24 cellular contexts compared by ENCODE assay signal in the genomic region with DNA sequence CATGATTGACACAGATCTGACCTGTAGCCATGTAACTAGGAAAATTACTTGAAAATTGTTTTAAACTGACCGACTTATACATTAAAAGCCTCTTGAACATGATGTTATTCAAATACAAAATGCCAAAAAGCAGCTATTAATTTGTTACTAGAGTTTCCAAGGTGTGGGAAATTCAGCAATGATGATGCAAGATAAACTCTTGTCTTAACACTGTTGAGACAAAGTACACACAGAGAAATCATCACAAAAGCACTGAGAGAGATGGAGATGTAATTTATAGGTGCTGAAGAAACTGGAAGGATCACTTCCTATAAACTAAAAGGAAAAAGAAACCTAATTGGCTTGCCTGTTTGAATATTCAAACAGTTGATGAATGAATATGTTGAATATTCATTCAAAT. TPM values are rescaled to one million over a fixed set of nuclear protein-coding genes. Genes with fewer than 3 reads are reported as not detected.
DNase-seq lines count a peak whose midpoint lies in the region; ATAC-seq, FAIRE-seq and TF ChIP-seq lines count a peak whose summit lies in the region.
"Had no signal": no experiment of that assay in that cellular context is flagged by ENCODE, and none has a peak within 500 bp of the region (broad histone marks: within the 10 kb centered on the region; RNA-seq: fewer than 3 reads in every experiment).

No MANE protein-coding gene starts in this region.

- H3K9me3 Mint-ChIP-seq in activated naive CD4-positive, alpha-beta T cell treated with anti-CD3 and anti-CD28 coated beads, Interleukin-2, amount 50 U/mL, for 24 hours: no peaks in the 10 kb centered on the region
- H3K9me3 Mint-ChIP-seq in activated naive CD4-positive, alpha-beta T cell treated with anti-CD3 and anti-CD28 coated beads, Interleukin-2, amount 50 U/mL, for 72 hours: no peaks in the 10 kb centered on the region
- H3K9me3 Mint-ChIP-seq: activated CD4-positive, alpha-beta memory T cell treated with anti-CD3 and anti-CD28 coated beads, Interleukin-2, amount 10 ng/mL, durations not matched to agents 7 days and 5 days; WTC11 had no signal

- peak; percentile 21 for FAIRE-seq in endometrium (lab: Jason Lieb, UNC)
- FAIRE-seq: GM18507 had no signal

- H3K27ac ChIP-seq in muscle layer of duodenum (ENCODE audit: low read length): peak overlapping the region; percentile 88
- H3K27ac ChIP-seq in vagina: peak overlapping the region; percentile 72
- H3K27ac ChIP-seq: PC-9 had no signal

- H3K27me3 ChIP-seq in muscle layer of duodenum (ENCODE audit: low read depth, low read length) (no peaks in the 10 kb centered on the region), vagina (no peaks in the 10 kb centered on the region)

- DNase-seq in activated naive CD4-positive, alpha-beta T cell treated with anti-CD3 and anti-CD28 coated beads, Interleukin-2, amount 50 U/mL, for 72 hours (ENCODE audit: low spot score in 2 of 2): no peak
- DNase-seq in vagina (ENCODE audit: extremely low spot score in 2 of 2): no peak
- DNase-seq in posterior cingulate gyrus: no peak
- DNase-seq: ACHN; activated CD4-positive, alpha-beta memory T cell treated with anti-CD3 and anti-CD28 coated beads, Interleukin-2, amount 10 ng/mL, durations not matched to agents 7 days and 5 days; activated T-cell treated with anti-CD3 and anti-CD28 coated beads for 4 hours; C1 segment of cervical spinal cord; central memory CD4-positive, alpha-beta T cell; head of caudate nucleus; KG1; left ventricle myocardium inferior; NCI-H187; nucleus accumbens; PC-9; stimulated activated CD4-positive, alpha-beta T cell treated with anti-CD3 and anti-CD28 coated beads, Interleukin-15, amount 100 ng/mL, for 24 hours; substantia nigra; T-helper 2 cell had no signal

- H3K27ac Mint-ChIP-seq in activated naive CD4-positive, alpha-beta T cell treated with anti-CD3 and anti-CD28 coated beads, Interleukin-2, amount 50 U/mL, for 24 hours: peak overlapping the region; percentile 36
- no peak overlapping the region for H3K27ac Mint-ChIP-seq in activated naive CD4-positive, alpha-beta T cell treated with anti-CD3 and anti-CD28 coated beads, Interleukin-2, amount 50 U/mL, for 72 hours
- H3K27ac Mint-ChIP-seq: activated CD4-positive, alpha-beta memory T cell treated with anti-CD3 and anti-CD28 coated beads, Interleukin-2, amount 10 ng/mL, durations not matched to agents 7 days and 5 days; WTC11 had no signal

- no peak for TF ChIP-seq POLR2A in vagina (IDR thresholded peaks at IDR 0.05)

- H3K9me3 ChIP-seq in muscle layer of duodenum (ENCODE audit: control insufficient read depth in 1 of 2, low read length in 2 of 2) (no peaks in the 10 kb centered on the region), vagina (no peaks in the 10 kb centered on the region)
- H3K9me3 ChIP-seq: left ventricle myocardium inferior had no signal

- peaks cover 5 to 21% of the 10 kb centered on the region in 2 donors for H3K4me1 ChIP-seq in muscle layer of duodenum (ENCODE audit: control insufficient read depth in 1 of 2, insufficient read depth in 2 of 2, low read length in 2 of 2)
- H3K4me1 ChIP-seq in vagina: peaks cover 13% of the 10 kb centered on the region
- H3K4me1 ChIP-seq: left ventricle myocardium inferior had no signal

- no peak for TF ChIP-seq CTCF in vagina (IDR thresholded peaks at IDR 0.05)

- H3K4me1 Mint-ChIP-seq in activated naive CD4-positive, alpha-beta T cell treated with anti-CD3 and anti-CD28 coated beads, Interleukin-2, amount 50 U/mL, for 24 hours: peaks cover 36% of the 10 kb centered on the region

- no peaks in the 10 kb centered on the region for H3K36me3 Mint-ChIP-seq in activated naive CD4-positive, alpha-beta T cell treated with anti-CD3 and anti-CD28 coated beads, Interleukin-2, amount 50 U/mL, for 24 hours
- no peaks in the 10 kb centered on the region for H3K36me3 Mint-ChIP-seq in activated naive CD4-positive, alpha-beta T cell treated with anti-CD3 and anti-CD28 coated beads, Interleukin-2, amount 50 U/mL, for 72 hours
- H3K36me3 Mint-ChIP-seq: WTC11 had no signal

- intact Hi-C loops in vagina (cut with DNase I): no loop called here
- intact Hi-C loops in posterior cingulate gyrus (cut with DNase I): no loop called here

- H3K4me3 Mint-ChIP-seq in activated naive CD4-positive, alpha-beta T cell treated with anti-CD3 and anti-CD28 coated beads, Interleukin-2, amount 50 U/mL, for 24 hours: no peak overlapping the region
- H3K4me3 Mint-ChIP-seq: activated CD4-positive, alpha-beta memory T cell treated with anti-CD3 and anti-CD28 coated beads, Interleukin-2, amount 10 ng/mL, durations not matched to agents 7 days and 5 days; WTC11 had no signal

- no peaks in the 10 kb centered on the region for H3K36me3 ChIP-seq in muscle layer of duodenum (ENCODE audit: control insufficient read depth in 1 of 2, insufficient read depth in 2 of 2, low read length in 2 of 2)
- H3K36me3 ChIP-seq in vagina: no peaks in the 10 kb centered on the region
- H3K36me3 ChIP-seq: left ventricle myocardium inferior had no signal

- no peaks in the 10 kb centered on the region for H3K27me3 Mint-ChIP-seq in activated naive CD4-positive, alpha-beta T cell treated with anti-CD3 and anti-CD28 coated beads, Interleukin-2, amount 50 U/mL, for 24 hours
- H3K27me3 Mint-ChIP-seq: activated CD4-positive, alpha-beta memory T cell treated with anti-CD3 and anti-CD28 coated beads, Interleukin-2, amount 10 ng/mL, durations not matched to agents 7 days and 5 days had no signal

- H3K4me3 ChIP-seq in muscle layer of duodenum (ENCODE audit: low read depth in 1 of 2, low read length in 2 of 2) (no peak overlapping the region), vagina (no peak overlapping the region)
- H3K4me3 ChIP-seq: left ventricle myocardium inferior, PC-9 had no signal

- no peak for ATAC-seq in activated naive CD4-positive, alpha-beta T cell treated with anti-CD3 and anti-CD28 coated beads, Interleukin-2, amount 50 U/mL, for 72 hours
- ATAC-seq in HG02763 (IDR thresholded peaks at IDR 0.05; ENCODE audit: unreplicated experiment) (no peak), GM18517 (IDR thresholded peaks at IDR 0.05; ENCODE audit: unreplicated experiment) (no peak)
- ATAC-seq: WTC11 had no signal

RNA-seq across cellular contexts. Expression of a gene that starts 34.7 kb away (rescaled TPM):
- total RNA-seq in activated naive CD4-positive, alpha-beta T cell treated with anti-CD3 and anti-CD28 coated beads, Interleukin-2, amount 50 U/mL, for 72 hours: 10 to 100 TPM; 29.8 to 80.1 TPM
- 30.7 TPM for total RNA-seq in vagina
